Comparison of ENCODE assay signal across 20 cellular contexts in the genomic region with DNA sequence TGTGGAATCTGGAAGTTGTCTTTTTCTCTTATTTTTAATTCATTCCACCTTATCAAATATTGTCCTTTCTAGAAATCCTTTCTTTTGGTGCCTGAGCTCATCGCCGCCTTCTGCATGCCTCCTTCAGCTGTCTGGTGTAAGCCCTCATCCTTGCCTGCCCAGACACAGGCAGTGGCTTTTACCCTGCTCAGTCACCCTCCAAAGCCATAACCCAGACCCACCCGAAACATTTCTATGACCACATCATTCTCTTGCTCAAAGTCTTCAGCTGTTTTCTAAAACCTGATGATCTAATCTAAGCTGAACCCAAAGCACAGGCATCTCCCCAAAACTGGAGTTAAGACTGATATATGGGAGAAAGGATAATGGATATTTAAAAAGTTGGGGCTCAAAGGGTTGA.
"Had no signal": no experiment of that assay in that cellular context is flagged by ENCODE, and none has a peak within 500 bp of the region (broad histone marks: within the 10 kb centered on the region; RNA-seq: fewer than 3 reads in every experiment).

No MANE protein-coding gene starts in this region.

- H3K27me3 ChIP-seq: ascending aorta, brain microvascular endothelial cell, left lung, sigmoid colon, spleen, suprapubic skin, tibial nerve had no signal

- H3K36me3 ChIP-seq: ascending aorta, brain microvascular endothelial cell, left lung, sigmoid colon, spleen, suprapubic skin, tibial nerve had no signal

- H3K4me3 ChIP-seq: ascending aorta, left lung, sigmoid colon, SK-N-MC, spleen, suprapubic skin, tibial nerve had no signal

- DNase-seq: activated CD4-positive, alpha-beta T cell treated with anti-CD3 and anti-CD28 coated beads for 48 hours; activated CD4-positive, alpha-beta T cell treated with anti-CD3 and anti-CD28 coated beads, Interleukin-2, amount 50 U/mL, for 48 hours; activated CD8-positive, alpha-beta memory T cell treated with anti-CD3 and anti-CD28 coated beads for 24 hours; activated effector memory CD4-positive, alpha-beta T cell treated with Interleukin-2 at 50 U/mL for 16 hours; activated naive CD4-positive, alpha-beta T cell treated with anti-CD3 and anti-CD28 coated beads for 36 hours; activated naive CD8-positive, alpha-beta T cell treated with anti-CD3 and anti-CD28 coated beads for 36 hours; brain microvascular endothelial cell; caudate nucleus; cortex of kidney; effector memory CD8-positive, alpha-beta T cell; foreskin fibroblast; head of caudate nucleus; left lung; sigmoid colon; spleen; stimulated activated naive CD4-positive, alpha-beta T cell had no signal

- H3K27ac ChIP-seq: ascending aorta, brain microvascular endothelial cell, left lung, sigmoid colon, SK-N-MC, spleen, suprapubic skin, tibial nerve had no signal

- H3K9me3 ChIP-seq: ascending aorta, sigmoid colon, suprapubic skin, tibial nerve had no signal

- H3K4me1 ChIP-seq: ascending aorta, left lung, sigmoid colon, spleen, suprapubic skin, tibial nerve had no signal
